Comparison of ENCODE assay signal across 29 cellular contexts in the genomic region with DNA sequence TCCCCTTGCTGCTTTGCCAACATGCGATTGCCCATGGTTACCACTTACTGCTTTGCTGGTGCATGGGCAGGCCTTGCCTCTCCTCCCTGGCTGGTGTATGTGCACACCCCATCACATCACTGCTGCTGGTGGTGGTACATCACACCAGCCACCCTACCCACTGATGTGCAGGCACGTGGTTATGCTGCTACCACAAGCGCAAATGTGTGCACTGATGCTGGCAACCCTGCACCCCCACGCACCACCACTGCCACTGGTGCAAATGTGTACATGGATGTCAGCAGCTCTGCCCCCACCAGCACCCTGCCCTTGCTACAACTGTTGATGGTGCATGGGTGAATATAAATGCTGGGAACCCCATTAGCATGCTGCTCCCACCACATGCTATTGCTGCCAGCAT.
"Had no signal": no experiment of that assay in that cellular context is flagged by ENCODE, and none has a peak within 500 bp of the region (broad histone marks: within the 10 kb centered on the region; RNA-seq: fewer than 3 reads in every experiment).

No MANE protein-coding gene starts in this region.

- H3K27me3 Mint-ChIP-seq: activated CD4-positive, alpha-beta T cell treated with anti-CD3 and anti-CD28 coated beads, Interleukin-2, amount 10 ng/mL, durations not matched to agents 7 days and 5 days; activated CD8-positive, alpha-beta T cell treated with anti-CD3 and anti-CD28 coated beads for 36 hours; activated naive CD8-positive, alpha-beta T cell; activated T-helper 17 cell treated with anti-CD3 and anti-CD28 coated beads, Interleukin-2, amount 50 U/mL, for 72 hours had no signal

- H3K27ac Mint-ChIP-seq: activated CD4-positive, alpha-beta T cell treated with anti-CD3 and anti-CD28 coated beads, Interleukin-2, amount 10 ng/mL, durations not matched to agents 7 days and 5 days; activated CD8-positive, alpha-beta T cell treated with anti-CD3 and anti-CD28 coated beads for 36 hours; activated naive CD8-positive, alpha-beta T cell; activated T-helper 17 cell treated with anti-CD3 and anti-CD28 coated beads, Interleukin-2, amount 50 U/mL, for 72 hours; WTC11 had no signal

- FAIRE-seq: endometrium, endothelial cell of umbilical vein, TTC549 had no signal

- DNase-seq: activated CD4-positive, alpha-beta T cell treated with anti-CD3 and anti-CD28 coated beads for 1 hour; activated CD4-positive, alpha-beta T cell treated with anti-CD3 and anti-CD28 coated beads for 4 hours; activated CD4-positive, alpha-beta T cell treated with anti-CD3 and anti-CD28 coated beads, Interleukin-2, amount 10 ng/mL, durations not matched to agents 7 days and 5 days; activated CD4-positive, alpha-beta T cell treated with anti-CD3 and anti-CD28 coated beads, Interleukin-2, amount 50 U/mL, for 4 hours; activated CD8-positive, alpha-beta memory T cell treated with anti-CD3 and anti-CD28 coated beads for 24 hours; activated CD8-positive, alpha-beta T cell treated with anti-CD3 and anti-CD28 coated beads for 36 hours; activated effector memory CD4-positive, alpha-beta T cell treated with Interleukin-2 at 50 U/mL for 16 hours; activated gamma-delta T cell treated with Interleukin-2 at 50 U/mL for 16 hours; activated naive CD4-positive, alpha-beta T cell treated with anti-CD3 and anti-CD28 coated beads, Interleukin-2, amount 50 U/mL, for 16 hours; activated naive CD4-positive, alpha-beta T cell treated with Interleukin-2 at 50 U/mL for 16 hours; activated T-cell treated with anti-CD3 and anti-CD28 coated beads, Interleukin-2, amount 50 U/mL, for 4 hours; amniotic stem cell; anterior cingulate cortex; body of pancreas; caudate nucleus; colonic mucosa; effector CD8-positive, alpha-beta T cell; esophagus squamous epithelium; foreskin melanocyte; T-helper 2 cell had no signal

- H3K4me3 ChIP-seq: body of pancreas, colonic mucosa, esophagus squamous epithelium, gastroesophageal sphincter had no signal

- ATAC-seq: activated CD8-positive, alpha-beta T cell treated with anti-CD3 and anti-CD28 coated beads for 36 hours; activated T-cell treated with anti-CD3 and anti-CD28 coated beads, Interleukin-2, amount 50 U/mL, for 4 hours; activated T-helper 17 cell treated with anti-CD3 and anti-CD28 coated beads, Interleukin-2, amount 50 U/mL, for 72 hours; body of pancreas; gastroesophageal sphincter; WTC11 had no signal

- H3K4me3 Mint-ChIP-seq: activated CD4-positive, alpha-beta T cell treated with anti-CD3 and anti-CD28 coated beads, Interleukin-2, amount 10 ng/mL, durations not matched to agents 7 days and 5 days; activated CD8-positive, alpha-beta T cell treated with anti-CD3 and anti-CD28 coated beads for 36 hours; activated naive CD8-positive, alpha-beta T cell; activated T-cell treated with anti-CD3 and anti-CD28 coated beads, Interleukin-2, amount 50 U/mL, for 4 hours; activated T-helper 17 cell treated with anti-CD3 and anti-CD28 coated beads, Interleukin-2, amount 50 U/mL, for 72 hours; WTC11 had no signal

- H3K4me1 ChIP-seq: body of pancreas, colonic mucosa, esophagus squamous epithelium, gastroesophageal sphincter had no signal

- H3K27ac ChIP-seq: body of pancreas, colonic mucosa, epithelial cell of prostate, esophagus squamous epithelium, gastroesophageal sphincter, VCaP had no signal

- H3K9me3 ChIP-seq: body of pancreas, colonic mucosa had no signal

- H3K27me3 ChIP-seq: body of pancreas, colonic mucosa, esophagus squamous epithelium, gastroesophageal sphincter had no signal

- H3K4me1 Mint-ChIP-seq: activated T-helper 17 cell treated with anti-CD3 and anti-CD28 coated beads, Interleukin-2, amount 50 U/mL, for 72 hours had no signal

- H3K36me3 ChIP-seq: colonic mucosa, esophagus squamous epithelium, gastroesophageal sphincter had no signal
